In the genomic region with DNA sequence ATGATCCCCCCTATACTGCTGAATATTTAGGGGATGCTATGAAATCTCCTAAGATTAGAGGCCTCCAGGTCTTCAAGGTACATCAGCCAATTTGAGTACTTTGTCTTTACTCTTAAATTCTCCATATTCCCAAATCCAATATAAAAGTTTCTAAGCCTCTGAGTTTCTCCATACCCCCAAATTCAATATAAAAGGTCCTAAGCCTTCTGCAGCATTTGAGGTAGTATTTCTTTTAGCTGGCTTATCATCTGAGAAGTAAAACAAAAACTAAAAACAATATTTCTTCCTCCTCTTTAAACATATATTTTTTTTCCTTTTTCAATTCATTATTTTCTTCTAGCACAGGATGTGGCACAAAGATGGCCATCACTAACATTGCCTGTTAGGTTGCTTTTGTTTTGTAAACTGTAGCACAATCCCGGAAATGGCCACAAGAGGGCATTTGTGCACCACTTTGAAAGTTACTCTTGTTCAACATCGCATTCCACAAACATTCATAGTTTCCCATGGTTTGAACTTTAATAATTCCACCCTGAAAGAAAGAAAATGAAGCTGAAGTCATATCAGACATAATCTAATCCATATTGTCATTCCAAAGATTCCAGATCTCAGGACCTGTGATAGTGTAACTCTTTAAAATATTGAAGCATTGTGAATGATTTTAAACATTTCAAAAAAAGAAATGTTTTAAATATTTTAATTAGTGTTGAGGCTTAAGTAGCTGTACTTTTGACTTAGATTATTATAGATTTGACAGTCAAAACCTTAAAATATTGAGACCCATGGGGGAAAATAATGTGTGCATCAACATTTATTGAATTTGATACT, we compare ENCODE assay signal across 9 cellular contexts. TPM values are rescaled to one million over a fixed set of nuclear protein-coding genes. Genes with fewer than 3 reads are reported as not detected.
DNase-seq lines count a peak whose midpoint lies in the region; ATAC-seq, FAIRE-seq and TF ChIP-seq lines count a peak whose summit lies in the region.
"Had no signal": no experiment of that assay in that cellular context is flagged by ENCODE, and none has a peak within 500 bp of the region (broad histone marks: within the 10 kb centered on the region; RNA-seq: fewer than 3 reads in every experiment).

No MANE protein-coding gene starts in this region.

- POLR2A ChIA-PET in activated CD4-positive, alpha-beta T cell treated with anti-CD3 and anti-CD28 coated beads for 36 hours (lab: Charles Lee): no interaction called here

- H4K20me1 ChIP-seq in Loucy (ENCODE audit: insufficient read depth, low read length, poor library complexity, severe bottlenecking): no peaks in the 10 kb centered on the region

- H3K4me2 ChIP-seq in Loucy (ENCODE audit: low read depth, low read length, poor library complexity, severe bottlenecking): no peak overlapping the region

- H3K4me3 Mint-ChIP-seq in activated CD4-positive, alpha-beta T cell treated with anti-CD3 and anti-CD28 coated beads for 36 hours: no peak overlapping the region

- H3K4me3 ChIP-seq in Loucy (ENCODE audit: low read length, poor library complexity, severe bottlenecking): no peak overlapping the region

- H3K9me2 ChIP-seq in Loucy (replicated peaks; ENCODE audit: low read depth, low read length): no peaks in the 10 kb centered on the region

- peak; percentile 91 for FAIRE-seq in endometrium (lab: Jason Lieb, UNC)

- TF ChIP-seq CTCF in Loucy (conservative IDR thresholded peaks at IDR 0.05; ENCODE audit: low read length): peak; percentile 91

- intact Hi-C loops in Right ventricle myocardium superior (cut with DNase I): loop anchor here (2.0 kb wide), 1 partner anchor 77 kb away; no protein-coding TSS in a partner anchor
- intact Hi-C loops in cardiac septum (cut with DNase I): loop anchor here (2.0 kb wide), 1 partner anchor 77 kb away; no protein-coding TSS in a partner anchor
- intact Hi-C loops in activated CD4-positive, alpha-beta T cell treated with anti-CD3 and anti-CD28 coated beads for 36 hours (cut with DNase I, micrococcal nuclease): loop anchor here (1.0 to 10.0 kb wide), 4 partner anchors 80 to 875 kb away; no protein-coding TSS in a partner anchor

- peaks cover 9% of the 10 kb centered on the region for H3K27me3 Mint-ChIP-seq in activated CD4-positive, alpha-beta T cell treated with anti-CD3 and anti-CD28 coated beads for 36 hours

- no peaks in the 10 kb centered on the region for H3K79me2 ChIP-seq in Loucy (ENCODE audit: insufficient read depth, low read length)

- no peaks in the 10 kb centered on the region for H3K9me3 Mint-ChIP-seq in activated CD4-positive, alpha-beta T cell treated with anti-CD3 and anti-CD28 coated beads for 36 hours (ENCODE audit: low read depth)

- H2AFZ ChIP-seq in Loucy (ENCODE audit: low read length): peak overlapping the region; percentile 66

- no peak for ATAC-seq in Right ventricle myocardium superior (ENCODE audit: poor library complexity)
- ATAC-seq in activated CD4-positive, alpha-beta T cell treated with anti-CD3 and anti-CD28 coated beads for 36 hours: peak; percentile 71

- H3K4me1 Mint-ChIP-seq in activated CD4-positive, alpha-beta T cell treated with anti-CD3 and anti-CD28 coated beads for 36 hours: no peaks in the 10 kb centered on the region

- no peak overlapping the region for H3K27ac Mint-ChIP-seq in activated CD4-positive, alpha-beta T cell treated with anti-CD3 and anti-CD28 coated beads for 36 hours

- no peak overlapping the region for H3K9ac ChIP-seq in Loucy (ENCODE audit: low read depth, low read length, poor library complexity, severe bottlenecking)

- no peaks in the 10 kb centered on the region for H3F3A ChIP-seq in Loucy (ENCODE audit: low read depth)

- peak; percentile 41 for DNase-seq in Right ventricle myocardium superior
- no peak for DNase-seq in cardiac septum (ENCODE audit: low spot score)
- peak; percentile 42 for DNase-seq in HCEC 1CT
- DNase-seq in activated CD4-positive, alpha-beta T cell treated with anti-CD3 and anti-CD28 coated beads for 36 hours: peak; percentile 68
- DNase-seq in myocyte (ENCODE audit: low read depth): peak; percentile 68
- DNase-seq in stromal cell of bone marrow (ENCODE audit: low read depth): peak; percentile 44

- H3K36me3 ChIP-seq in Loucy (ENCODE audit: insufficient read depth, low read length): no peaks in the 10 kb centered on the region

- no peaks in the 10 kb centered on the region for H3K9me3 ChIP-seq in Loucy (ENCODE audit: insufficient read depth, low read depth, low read length)

- H3K4me1 ChIP-seq in Loucy (ENCODE audit: insufficient read depth, low read length, poor library complexity, severe bottlenecking): no peaks in the 10 kb centered on the region

- H3K36me3 Mint-ChIP-seq in activated CD4-positive, alpha-beta T cell treated with anti-CD3 and anti-CD28 coated beads for 36 hours (ENCODE audit: low read depth): no peaks in the 10 kb centered on the region

- CTCF ChIA-PET in activated CD4-positive, alpha-beta T cell treated with anti-CD3 and anti-CD28 coated beads for 36 hours (lab: Charles Lee): interaction anchor here (0.6 to 1.9 kb wide), 18 partner anchors 9 to 1257 kb away, joined by 3 to 8 read pairs (median 3); no protein-coding TSS in a partner anchor

- no peaks in the 10 kb centered on the region for H3K27me3 ChIP-seq in Loucy (ENCODE audit: insufficient read depth, low read length, poor library complexity, severe bottlenecking)

RNA-seq across cellular contexts. Expression of a gene that starts 21.0 kb away (rescaled TPM):
- total RNA-seq in Right ventricle myocardium superior: not detected
- total RNA-seq in cardiac septum: not detected
- not detected for total RNA-seq in activated CD4-positive, alpha-beta T cell treated with anti-CD3 and anti-CD28 coated beads for 36 hours
- total RNA-seq in myocyte: not detected in 2 replicates
- polyA plus RNA-seq in myocyte (2012): not detected
- total RNA-seq: temporal lobe had no signal

RNA-seq across cellular contexts. Expression of a gene that starts 26.0 kb away (rescaled TPM):
- total RNA-seq in Right ventricle myocardium superior: not detected
- 1.8 TPM for total RNA-seq in cardiac septum
- not detected for total RNA-seq in activated CD4-positive, alpha-beta T cell treated with anti-CD3 and anti-CD28 coated beads for 36 hours
- not detected in 2 replicates for total RNA-seq in myocyte
- not detected for polyA plus RNA-seq in myocyte (2012)

RNA-seq across cellular contexts. Expression of a gene that starts 48.8 kb away (rescaled TPM):
- total RNA-seq in Right ventricle myocardium superior (2.0 TPM), cardiac septum (13.0 TPM), myocyte (not detected in 2 replicates)
- total RNA-seq in activated CD4-positive, alpha-beta T cell treated with anti-CD3 and anti-CD28 coated beads for 36 hours: not detected
- 25.7 TPM for polyA plus RNA-seq in myocyte (2012)
- total RNA-seq: temporal lobe had no signal
